In the genomic region with DNA sequence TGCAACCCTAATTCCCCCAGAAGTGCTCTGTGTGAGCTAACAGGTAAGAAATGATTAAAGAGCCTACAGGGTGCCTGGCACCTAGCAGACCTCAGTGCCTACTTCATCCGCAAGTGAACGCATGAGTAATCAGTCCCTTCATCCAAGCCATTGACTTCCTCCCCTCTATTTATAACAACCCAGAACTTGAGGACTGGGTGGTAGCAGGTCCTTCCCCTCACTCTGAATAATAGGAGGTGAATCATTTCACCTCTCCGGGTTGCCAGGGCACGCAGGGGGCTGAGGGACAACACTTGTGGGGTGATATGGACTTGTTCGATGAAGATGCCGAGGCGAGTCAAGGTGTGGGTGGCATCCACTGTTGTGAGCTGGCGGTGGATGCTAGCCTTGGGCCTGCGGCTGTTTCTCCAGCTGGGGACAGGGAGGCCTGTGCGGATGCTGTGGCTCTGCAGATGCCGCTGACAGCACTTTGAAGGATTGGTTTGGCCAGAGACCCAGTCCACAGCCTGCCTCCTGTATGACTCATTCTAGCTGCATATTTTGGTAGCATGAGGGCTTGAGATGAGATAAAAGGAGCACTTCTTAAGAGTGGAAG, we compare ENCODE assay signal across 7 cellular contexts. TPM values are rescaled to one million over a fixed set of nuclear protein-coding genes. Genes with fewer than 3 reads are reported as not detected.
A peak's percentile ranks its signal among the peaks of the same experiment; 100 is the strongest.
DNase-seq lines count a peak whose midpoint lies in the region; ATAC-seq lines count a peak whose summit lies in the region.

No MANE protein-coding gene starts in this region.

- H3K27me3 Mint-ChIP-seq in T-cell = no peaks in the 10 kb centered on the region

- peak overlapping the region; percentile 91 to 95 for H3K27ac Mint-ChIP-seq in T-cell

- H3K4me3 Mint-ChIP-seq in T-cell = peak overlapping the region; percentile 69 to 98 (median 74)

- CTCF ChIA-PET in T-cell (lab: Charles Lee) = interaction anchor here in 1 of 2 donors (0.6 to 6.0 kb wide), 3 partner anchors 8 to 18 kb away, joined by 3 to 24 read pairs (median 4); no protein-coding TSS in a partner anchor

- ATAC-seq in GM19023 (IDR thresholded peaks at IDR 0.05; ENCODE audit: unreplicated experiment) = peak; percentile 51
- ATAC-seq in HG03354 (IDR thresholded peaks at IDR 0.05; ENCODE audit: poor library complexity, severe bottlenecking, unreplicated experiment) = peak; percentile 64
- peak; percentile 55 to 74 (median 72) for ATAC-seq in T-cell (replicated peaks in 1 of 4)

- DNase-seq in T-cell (peak; percentile 42 to 85 (median 58)), amniotic epithelial cell (ENCODE audit: low read depth) (peak; percentile 90), iPS-NIHi7 (ENCODE audit: extremely low spot score) (peak; percentile 61), NCI-H510A (lab: John Stamatoyannopoulos, UW) (no peak)
- peak; percentile 74 for DNase-seq in stimulated activated CD4-positive, alpha-beta T cell treated with anti-CD3 and anti-CD28 coated beads, Interleukin-2, amount 100 ng/mL, for 4 hours (ENCODE audit: low read depth)

- H3K9me3 Mint-ChIP-seq in T-cell = no peaks in the 10 kb centered on the region

- H3K36me3 Mint-ChIP-seq in T-cell = peaks cover 8% of the 10 kb centered on the region

- H3K4me1 Mint-ChIP-seq in T-cell = peaks cover 99 to 100% (median 100%) of the 10 kb centered on the region in 3 donors

- POLR2A ChIA-PET in T-cell (lab: Charles Lee) = interaction anchor here (0.6 to 1.5 kb wide), 7 partner anchors 8 to 153 kb away, joined by 3 to 9 read pairs (median 4); a partner anchor contains a TSS

RNA-seq across cellular contexts. Expression of a gene that starts 12.3 kb away (rescaled TPM):
- total RNA-seq in T-cell = 100 to 1,000 TPM; 361 to 422 (median 392) TPM
